Comparison of ENCODE assay signal across 2 cellular contexts in genomic region chr1:78651247-78651646, GRCh38.
TF ChIP-seq lines count a peak whose summit lies in the region.

No MANE protein-coding gene starts in this region.

TF ChIP-seq in GM12878, 131 proteins besides CTCF, POLR2A, EP300 and RAD21 (continued from another document):
- peak; percentile 61; the same call in 1 of the 2 replicates for TF ChIP-seq MLLT1 (IDR thresholded peaks at IDR 0.05)
TF ChIP-seq in GM12878: peak in this region for 1.

TF ChIP-seq in HEK293T, 16 proteins besides CTCF, POLR2A, EP300 and RAD21 (continued from another document):
- TF ChIP-seq FOXM1 (IDR thresholded peaks at IDR 0.05; ENCODE audit: borderline replicate concordance) (no peak), ELF4 (IDR thresholded peaks at IDR 0.05) (no peak), FOXA1 (IDR thresholded peaks at IDR 0.05) (no peak), ZNF384 (IDR thresholded peaks at IDR 0.05) (no peak)
